9 cellular contexts compared by ENCODE assay signal in genomic region chr22:49936973-49937757, GRCh38. TPM values are rescaled to one million over a fixed set of nuclear protein-coding genes. Genes with fewer than 3 reads are reported as not detected.
DNase-seq lines count a peak whose midpoint lies in the region; ATAC-seq, FAIRE-seq and TF ChIP-seq lines count a peak whose summit lies in the region.
"Had no signal": no experiment of that assay in that cellular context is flagged by ENCODE, and none has a peak within 500 bp of the region (broad histone marks: within the 10 kb centered on the region; RNA-seq: fewer than 3 reads in every experiment).

No MANE protein-coding gene starts in this region.

- no peaks in the 10 kb centered on the region for H3K27me3 Mint-ChIP-seq in CD4-positive, alpha-beta T cell
- no peaks in the 10 kb centered on the region for H3K27me3 Mint-ChIP-seq in glutamatergic neuron (ENCODE audit: unreplicated experiment)

- peaks cover 8% of the 10 kb centered on the region for H3K4me1 Mint-ChIP-seq in CD4-positive, alpha-beta T cell (ENCODE audit: low read depth)
- H3K4me1 Mint-ChIP-seq in glutamatergic neuron (ENCODE audit: low read depth, unreplicated experiment): peaks cover 7% of the 10 kb centered on the region

- no peaks in the 10 kb centered on the region for H3K27me3 ChIP-seq in CD4-positive, alpha-beta T cell (ENCODE audit: control insufficient read depth, insufficient read depth, low read length)
- peaks cover 7% of the 10 kb centered on the region for H3K27me3 ChIP-seq in neutrophil

- intact Hi-C loops in CD4-positive, alpha-beta T cell (cut with DNase I, micrococcal nuclease): loop anchor here (1.0 to 10.0 kb wide), 5 partner anchors 23 to 258 kb away; partner anchors contain the start of gene PIM3 (in 1 of the 2)

- CTCF ChIA-PET in CD4-positive, alpha-beta T cell (lab: Charles Lee): no interaction called here
- CTCF ChIA-PET in RWPE1 (lab: Yijun Ruan, JAX): no interaction called here

- H3K27ac ChIP-seq in CD4-positive, alpha-beta T cell (ENCODE audit: low read depth, low read length): peak overlapping the region; percentile 88
- H3K27ac ChIP-seq in RWPE1: peak overlapping the region; percentile 83
- H3K27ac ChIP-seq in neutrophil: peak overlapping the region; percentile 98

- peaks cover 35 to 36% of the 10 kb centered on the region in 2 experiments for H3K4me1 ChIP-seq in neutrophil (ENCODE audit: control insufficient read depth in 1 of 2, insufficient read depth in 1 of 2, low read depth in 1 of 2, low read length in 1 of 2)

- FAIRE-seq in GM19239 (lab: Jason Lieb, UNC): no peak

- H3K9me3 ChIP-seq in CD4-positive, alpha-beta T cell (ENCODE audit: control insufficient read depth, low read length): no peaks in the 10 kb centered on the region
- no peaks in the 10 kb centered on the region for H3K9me3 ChIP-seq in neutrophil

- H3K27ac Mint-ChIP-seq in CD4-positive, alpha-beta T cell: peak overlapping the region; percentile 87
- no peak overlapping the region for H3K27ac Mint-ChIP-seq in glutamatergic neuron (ENCODE audit: unreplicated experiment)

- TF ChIP-seq CTCF in CD4-positive, alpha-beta T cell (IDR thresholded peaks at IDR 0.05): no peak
- TF ChIP-seq CTCF in RWPE1 (conservative IDR thresholded peaks at IDR 0.05; ENCODE audit: low read depth) (no peak), glutamatergic neuron (IDR thresholded peaks at IDR 0.05; ENCODE audit: partially characterized antibody, unreplicated experiment) (no peak), neutrophil (IDR thresholded peaks at IDR 0.05) (no peak)

- H3K4me3 Mint-ChIP-seq in CD4-positive, alpha-beta T cell: peak overlapping the region; percentile 76
- peak overlapping the region; percentile 55 for H3K4me3 Mint-ChIP-seq in glutamatergic neuron (ENCODE audit: unreplicated experiment)

- no peaks in the 10 kb centered on the region for H3K36me3 Mint-ChIP-seq in CD4-positive, alpha-beta T cell (ENCODE audit: low read depth)
- H3K36me3 Mint-ChIP-seq in glutamatergic neuron (ENCODE audit: unreplicated experiment): no peaks in the 10 kb centered on the region

- DNase-seq in CD4-positive, alpha-beta T cell: no peak
- DNase-seq in RWPE1 (ENCODE audit: low spot score): no peak
- DNase-seq in glutamatergic neuron: peak; percentile 64
- no peak for DNase-seq in GM19239 (ENCODE audit: insufficient read length, low spot score)
- no peak for DNase-seq in LoVo (ENCODE audit: low spot score)
- no peak for DNase-seq in NCI-H524 treated with DMSO at 0.1 percent for 48 hours (lab: John Stamatoyannopoulos, UW)
- DNase-seq: activated CD4-positive, CD25-positive, alpha-beta regulatory T cell treated with anti-CD3 and anti-CD28 coated beads, Interleukin-2, amount 50 U/mL, for 72 hours had no signal

- no peaks in the 10 kb centered on the region for H3K9me3 Mint-ChIP-seq in CD4-positive, alpha-beta T cell
- H3K9me3 Mint-ChIP-seq in glutamatergic neuron (ENCODE audit: unreplicated experiment): peaks cover 2% of the 10 kb centered on the region

- peak overlapping the region; percentile 67 to 76 for H3K4me3 ChIP-seq in neutrophil (ENCODE audit: low read depth in 1 of 2, low read length in 1 of 2)

- no peaks in the 10 kb centered on the region for H3K36me3 ChIP-seq in neutrophil

- no peak for ATAC-seq in CD4-positive, alpha-beta T cell (ENCODE audit: poor library complexity)
- no peak for ATAC-seq in GM19395 (IDR thresholded peaks at IDR 0.05; ENCODE audit: unreplicated experiment)

- POLR2A ChIA-PET in CD4-positive, alpha-beta T cell (lab: Charles Lee): interaction anchor here (1.1 to 3.2 kb wide), 8 partner anchors 10 to 684 kb away, joined by 4 to 92 read pairs (median 11); partner anchors contain the start of gene PIM3
- POLR2A ChIA-PET in RWPE1 (lab: Yijun Ruan, JAX; ENCODE audit: low non-redundant PET): interaction anchor here (1.7 kb wide), 1 partner anchor 14 kb away, joined by 10 read pairs; no protein-coding TSS in a partner anchor

RNA-seq across cellular contexts. Expression of gene CRELD2, which starts 18.7 kb away (rescaled TPM):
- 10 to 100 TPM; 21.2 to 23.3 TPM for total RNA-seq in CD4-positive, alpha-beta T cell
- total RNA-seq in glutamatergic neuron (ENCODE audit: unreplicated experiment): 24.9 TPM

RNA-seq across cellular contexts. Expression of gene ALG12, which starts 18.9 kb away (rescaled TPM):
- 10 to 100 TPM; 13.5 to 14.6 TPM for total RNA-seq in CD4-positive, alpha-beta T cell
- 14.7 TPM for total RNA-seq in glutamatergic neuron (ENCODE audit: unreplicated experiment)

RNA-seq across cellular contexts. Expression of gene PIM3, which starts 23.4 kb away (rescaled TPM):
- total RNA-seq in CD4-positive, alpha-beta T cell: 100 to 1,000 TPM; 224 to 230 TPM
- total RNA-seq in glutamatergic neuron (ENCODE audit: unreplicated experiment): 32.3 TPM
